ENCODE assay signal across 1 cellular context in genomic region chr3:13947912-13948311, GRCh38.
TF ChIP-seq lines count a peak whose summit lies in the region.

No MANE protein-coding gene starts in this region.

TF ChIP-seq in WTC11, 78 proteins besides CTCF, POLR2A, EP300 and RAD21 (continued from another document):
- TF ChIP-seq, protein P1, sequence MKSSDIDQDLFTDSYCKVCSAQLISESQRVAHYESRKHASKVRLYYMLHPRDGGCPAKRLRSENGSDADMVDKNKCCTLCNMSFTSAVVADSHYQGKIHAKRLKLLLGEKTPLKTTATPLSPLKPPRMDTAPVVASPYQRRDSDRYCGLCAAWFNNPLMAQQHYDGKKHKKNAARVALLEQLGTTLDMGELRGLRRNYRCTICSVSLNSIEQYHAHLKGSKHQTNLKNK (CRISPR knock-in tag; IDR thresholded peaks at IDR 0.05), result no peak
- TF ChIP-seq RELA (CRISPR knock-in tag; IDR thresholded peaks at IDR 0.05; ENCODE audit: borderline replicate concordance) (no peak), ZNF512 (CRISPR knock-in tag; IDR thresholded peaks at IDR 0.05; ENCODE audit: borderline replicate concordance) (no peak), FOXK1 (CRISPR knock-in tag; IDR thresholded peaks at IDR 0.05) (no peak), NR3C1 (CRISPR knock-in tag; conservative IDR thresholded peaks at IDR 0.05; ENCODE audit: low read depth) (no peak), TEAD1 (CRISPR knock-in tag; IDR thresholded peaks at IDR 0.05) (no peak), USF2 (CRISPR knock-in tag; IDR thresholded peaks at IDR 0.05) (no peak), SMAD3 (CRISPR knock-in tag; IDR thresholded peaks at IDR 0.05; ENCODE audit: borderline replicate concordance) (no peak), AR (CRISPR knock-in tag; IDR thresholded peaks at IDR 0.05) (no peak)
- TF ChIP-seq, protein P2, sequence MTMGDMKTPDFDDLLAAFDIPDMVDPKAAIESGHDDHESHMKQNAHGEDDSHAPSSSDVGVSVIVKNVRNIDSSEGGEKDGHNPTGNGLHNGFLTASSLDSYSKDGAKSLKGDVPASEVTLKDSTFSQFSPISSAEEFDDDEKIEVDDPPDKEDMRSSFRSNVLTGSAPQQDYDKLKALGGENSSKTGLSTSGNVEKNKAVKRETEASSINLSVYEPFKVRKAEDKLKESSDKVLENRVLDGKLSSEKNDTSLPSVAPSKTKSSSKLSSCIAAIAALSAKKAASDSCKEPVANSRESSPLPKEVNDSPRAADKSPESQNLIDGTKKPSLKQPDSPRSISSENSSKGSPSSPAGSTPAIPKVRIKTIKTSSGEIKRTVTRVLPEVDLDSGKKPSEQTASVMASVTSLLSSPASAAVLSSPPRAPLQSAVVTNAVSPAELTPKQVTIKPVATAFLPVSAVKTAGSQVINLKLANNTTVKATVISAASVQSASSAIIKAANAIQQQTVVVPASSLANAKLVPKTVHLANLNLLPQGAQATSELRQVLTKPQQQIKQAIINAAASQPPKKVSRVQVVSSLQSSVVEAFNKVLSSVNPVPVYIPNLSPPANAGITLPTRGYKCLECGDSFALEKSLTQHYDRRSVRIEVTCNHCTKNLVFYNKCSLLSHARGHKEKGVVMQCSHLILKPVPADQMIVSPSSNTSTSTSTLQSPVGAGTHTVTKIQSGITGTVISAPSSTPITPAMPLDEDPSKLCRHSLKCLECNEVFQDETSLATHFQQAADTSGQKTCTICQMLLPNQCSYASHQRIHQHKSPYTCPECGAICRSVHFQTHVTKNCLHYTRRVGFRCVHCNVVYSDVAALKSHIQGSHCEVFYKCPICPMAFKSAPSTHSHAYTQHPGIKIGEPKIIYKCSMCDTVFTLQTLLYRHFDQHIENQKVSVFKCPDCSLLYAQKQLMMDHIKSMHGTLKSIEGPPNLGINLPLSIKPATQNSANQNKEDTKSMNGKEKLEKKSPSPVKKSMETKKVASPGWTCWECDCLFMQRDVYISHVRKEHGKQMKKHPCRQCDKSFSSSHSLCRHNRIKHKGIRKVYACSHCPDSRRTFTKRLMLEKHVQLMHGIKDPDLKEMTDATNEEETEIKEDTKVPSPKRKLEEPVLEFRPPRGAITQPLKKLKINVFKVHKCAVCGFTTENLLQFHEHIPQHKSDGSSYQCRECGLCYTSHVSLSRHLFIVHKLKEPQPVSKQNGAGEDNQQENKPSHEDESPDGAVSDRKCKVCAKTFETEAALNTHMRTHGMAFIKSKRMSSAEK (CRISPR knock-in tag; IDR thresholded peaks at IDR 0.05; ENCODE audit: borderline replicate concordance), result no peak
